ENCODE assay signal across 5 cellular contexts in the genomic region with DNA sequence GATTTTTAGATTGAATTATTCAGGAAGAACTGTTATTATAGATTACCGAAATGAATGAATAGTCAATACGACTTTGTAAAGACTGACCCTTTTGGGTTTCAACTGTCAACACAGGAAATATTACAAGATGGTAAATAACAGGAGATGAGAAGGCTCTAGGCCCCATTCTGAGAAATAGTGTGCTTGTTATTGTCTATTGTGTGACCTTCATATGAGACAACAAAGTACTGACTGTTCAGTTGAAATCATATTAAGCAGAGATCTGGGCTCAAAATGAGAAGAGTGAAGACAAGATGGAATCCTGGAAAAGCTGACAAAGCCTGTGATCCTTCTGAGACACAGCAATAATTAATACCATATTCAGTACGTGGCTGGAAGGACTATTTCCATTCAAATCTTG.
"Had no signal": no experiment of that assay in that cellular context is flagged by ENCODE, and none has a peak within 500 bp of the region (broad histone marks: within the 10 kb centered on the region; RNA-seq: fewer than 3 reads in every experiment).

No MANE protein-coding gene starts in this region.

- H2AFZ ChIP-seq: GM23338 had no signal

- H3K4me3 ChIP-seq: GM23338, HAP-1, K562 had no signal

- H3K9me3 ChIP-seq: HAP-1 had no signal

- H3K4me2 ChIP-seq: GM23338 had no signal

- H3K36me3 ChIP-seq: HAP-1 had no signal

- DNase-seq: HFFc6, IMR-90 had no signal

- H3K4me1 ChIP-seq: HAP-1 had no signal
